ENCODE assay signal across 17 cellular contexts in the genomic region with DNA sequence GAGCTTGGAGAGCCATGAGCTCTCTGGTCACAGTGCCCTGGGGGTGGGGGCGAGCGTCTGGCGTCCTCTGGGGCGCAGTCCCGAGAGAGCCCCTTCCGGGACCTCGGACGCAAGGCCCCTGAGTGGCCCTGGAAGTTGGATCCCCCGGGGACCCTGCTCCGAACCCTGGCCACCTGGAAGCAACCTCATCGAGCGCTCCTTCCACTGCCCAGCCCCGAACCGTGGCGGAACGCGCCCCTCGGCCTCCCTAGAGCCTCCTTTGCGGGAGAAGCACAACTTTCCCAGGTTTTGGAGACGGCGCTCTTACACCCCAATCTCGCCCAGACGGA. TPM values are rescaled to one million over a fixed set of nuclear protein-coding genes. Genes with fewer than 3 reads are reported as not detected.
DNase-seq lines count a peak whose midpoint lies in the region; ATAC-seq and TF ChIP-seq lines count a peak whose summit lies in the region.
"Had no signal": no experiment of that assay in that cellular context is flagged by ENCODE, and none has a peak within 500 bp of the region (broad histone marks: within the 10 kb centered on the region; RNA-seq: fewer than 3 reads in every experiment).

No MANE protein-coding gene starts in this region.

- H2AK5ac ChIP-seq in mesenchymal stem cell (ENCODE audit: low read length, severe bottlenecking), result no peak overlapping the region

- no peak overlapping the region for H2BK12ac ChIP-seq in mesenchymal stem cell (ENCODE audit: low read length in 2 of 2)

- CTCF ChIA-PET in MCF 10A (lab: Yijun Ruan, JAX), result interaction anchor here (0.5 to 3.5 kb wide), 4 partner anchors 9 to 477 kb away, joined by 3 to 12 read pairs (median 4); no protein-coding TSS in a partner anchor

- no peak for TF ChIP-seq EP300 in tibial nerve (IDR thresholded peaks at IDR 0.05)

- H3K27ac ChIP-seq in breast epithelium, result no peak overlapping the region
- no peak overlapping the region for H3K27ac ChIP-seq in mesenchymal stem cell (ENCODE audit: low read length, poor library complexity, severe bottlenecking)
- H3K27ac ChIP-seq in tibial nerve, result peak overlapping the region in 1 of 4 donors; percentile 50
- H3K27ac ChIP-seq: PC-9 had no signal

- intact Hi-C loops in breast epithelium (cut with DNase I; ENCODE audit: low total_unique reads) (loop anchor here (5.0 to 10.0 kb wide), 2 partner anchors 235 to 1752 kb away; no protein-coding TSS in a partner anchor), MCF 10A (cut with micrococcal nuclease) (no loop called here)

- peaks cover 7% of the 10 kb centered on the region for H3K4me1 Mint-ChIP-seq in MCF 10A (ENCODE audit: insufficient read depth, unreplicated experiment)
- H3K4me1 Mint-ChIP-seq: activated naive CD8-positive, alpha-beta T cell treated with anti-CD3 and anti-CD28 coated beads, Interleukin-2, amount 10 ng/mL, durations not matched to agents 7 days and 5 days; CD14-positive monocyte had no signal

- H2BK5ac ChIP-seq in mesenchymal stem cell (ENCODE audit: low read depth, low read length, poor library complexity, severe bottlenecking), result no peak overlapping the region

- H3K36me3 Mint-ChIP-seq in MCF 10A (ENCODE audit: insufficient read depth, unreplicated experiment), result no peaks in the 10 kb centered on the region
- H3K36me3 Mint-ChIP-seq: activated naive CD8-positive, alpha-beta T cell treated with anti-CD3 and anti-CD28 coated beads, Interleukin-2, amount 10 ng/mL, durations not matched to agents 7 days and 5 days; CD14-positive monocyte had no signal

- POLR2A ChIA-PET in MCF 10A (lab: Yijun Ruan, JAX), result no interaction called here

- peak overlapping the region in 2 of 3 donors; percentile 40 to 53 for H3K4me3 ChIP-seq in breast epithelium
- peak overlapping the region; percentile 29 for H3K4me3 ChIP-seq in epithelial cell of esophagus (ENCODE audit: low read length)
- H3K4me3 ChIP-seq in mesenchymal stem cell (ENCODE audit: insufficient read depth in 1 of 2, low read depth in 1 of 2, low read length in 2 of 2), result peak overlapping the region in 1 of 2 experiments; percentile 55
- peak overlapping the region in 3 of 4 donors; percentile 24 to 46 (median 25) for H3K4me3 ChIP-seq in tibial nerve
- H3K4me3 ChIP-seq: PC-9 had no signal

- no peak for ATAC-seq in GM18909 (IDR thresholded peaks at IDR 0.05; ENCODE audit: poor library complexity, unreplicated experiment)
- no peak for ATAC-seq in stimulated activated naive CD8-positive, alpha-beta T cell treated with anti-CD3 and anti-CD28 coated beads, Interleukin-15, Interleukin-2, amounts not matched to agents 100 U/mL and 50 U/mL, for 24 hours
- ATAC-seq: activated T-cell treated with anti-CD3 and anti-CD28 coated beads, Interleukin-2, amount 50 U/mL, for 4 hours; left colon had no signal

- H4K8ac ChIP-seq in mesenchymal stem cell (ENCODE audit: low read length), result no peak overlapping the region

- no peak overlapping the region for H3K4me3 Mint-ChIP-seq in MCF 10A (ENCODE audit: unreplicated experiment)
- H3K4me3 Mint-ChIP-seq: activated naive CD8-positive, alpha-beta T cell treated with anti-CD3 and anti-CD28 coated beads, Interleukin-2, amount 10 ng/mL, durations not matched to agents 7 days and 5 days; activated T-cell treated with anti-CD3 and anti-CD28 coated beads, Interleukin-2, amount 50 U/mL, for 4 hours had no signal

- H3K4me1 ChIP-seq in breast epithelium, result no peaks in the 10 kb centered on the region
- peaks cover 21% of the 10 kb centered on the region for H3K4me1 ChIP-seq in mesenchymal stem cell (ENCODE audit: control insufficient read depth, insufficient read depth, low read depth, low read length)
- peaks cover 0 to 3% (median 0%) of the 10 kb centered on the region in 4 donors for H3K4me1 ChIP-seq in tibial nerve

- no peak overlapping the region for H3K18ac ChIP-seq in mesenchymal stem cell (ENCODE audit: low read depth in 1 of 2, low read length in 2 of 2)

- H3K79me1 ChIP-seq in mesenchymal stem cell (replicated peaks; ENCODE audit: low read length, poor library complexity, severe bottlenecking), result no peaks in the 10 kb centered on the region

- no peak overlapping the region for H2AFZ ChIP-seq in mesenchymal stem cell (ENCODE audit: low read depth, low read length)
- H2AFZ ChIP-seq: PC-9 had no signal

- peaks cover 38% of the 10 kb centered on the region for H3K27me3 Mint-ChIP-seq in MCF 10A (ENCODE audit: insufficient read depth, unreplicated experiment)

- H3K4ac ChIP-seq in mesenchymal stem cell (ENCODE audit: low read depth in 1 of 2, low read length in 2 of 2), result no peak overlapping the region

- no peaks in the 10 kb centered on the region for H3K9me3 Mint-ChIP-seq in MCF 10A (ENCODE audit: unreplicated experiment)
- H3K9me3 Mint-ChIP-seq: activated naive CD8-positive, alpha-beta T cell treated with anti-CD3 and anti-CD28 coated beads, Interleukin-2, amount 10 ng/mL, durations not matched to agents 7 days and 5 days; activated T-cell treated with anti-CD3 and anti-CD28 coated beads, Interleukin-2, amount 50 U/mL, for 4 hours had no signal

- H3K36me3 ChIP-seq in breast epithelium (no peaks in the 10 kb centered on the region), mesenchymal stem cell (ENCODE audit: control insufficient read depth in 1 of 2, insufficient read depth in 2 of 2, low read depth in 1 of 2, low read length in 2 of 2) (no peaks in the 10 kb centered on the region), tibial nerve (no peaks in the 10 kb centered on the region)

- no peaks in the 10 kb centered on the region for H3K9me3 ChIP-seq in breast epithelium
- no peaks in the 10 kb centered on the region for H3K9me3 ChIP-seq in mesenchymal stem cell (ENCODE audit: control insufficient read depth, low read length)
- no peaks in the 10 kb centered on the region for H3K9me3 ChIP-seq in tibial nerve

- H3K27me3 ChIP-seq in breast epithelium, result peaks cover 0 to 77% of the 10 kb centered on the region in 2 donors
- peaks cover 74 to 91% of the 10 kb centered on the region in 2 experiments for H3K27me3 ChIP-seq in mesenchymal stem cell (ENCODE audit: control insufficient read depth in 1 of 2, insufficient read depth in 1 of 2, low read length in 2 of 2)
- H3K27me3 ChIP-seq in tibial nerve, result peaks cover 0 to 33% of the 10 kb centered on the region in 2 donors

- no peak overlapping the region for H3K27ac Mint-ChIP-seq in MCF 10A (ENCODE audit: low read depth, unreplicated experiment)
- H3K27ac Mint-ChIP-seq: activated naive CD8-positive, alpha-beta T cell treated with anti-CD3 and anti-CD28 coated beads, Interleukin-2, amount 10 ng/mL, durations not matched to agents 7 days and 5 days had no signal

- DNase-seq in breast epithelium (ENCODE audit: low spot score in 2 of 2), result no peak
- DNase-seq in MCF 10A (ENCODE audit: unreplicated experiment), result no peak
- DNase-seq in epithelial cell of esophagus (ENCODE audit: low read depth), result no peak
- no peak for DNase-seq in mesenchymal stem cell
- no peak for DNase-seq in tibial nerve (ENCODE audit: low spot score in 2 of 2)
- no peak for DNase-seq in cerebellar nuclear complex (lab: John Stamatoyannopoulos, UW)
- DNase-seq in stimulated activated naive CD8-positive, alpha-beta T cell treated with anti-CD3 and anti-CD28 coated beads, Interleukin-15, Interleukin-2, amounts not matched to agents 100 U/mL and 50 U/mL, for 24 hours, result no peak
- DNase-seq: activated CD4-positive, alpha-beta T cell treated with anti-CD3 and anti-CD28 coated beads, Interleukin-2, amount 50 U/mL, for 4 hours; activated naive CD8-positive, alpha-beta T cell treated with anti-CD3 and anti-CD28 coated beads, Interleukin-2, amount 10 ng/mL, durations not matched to agents 7 days and 5 days; activated T-cell treated with anti-CD3 and anti-CD28 coated beads, Interleukin-2, amount 50 U/mL, for 4 hours; DND-41; left colon; NCI-H2081 treated with DMSO at 0.1 percent for 48 hours; PC-9 had no signal

- H3K4me2 ChIP-seq in mesenchymal stem cell (ENCODE audit: low read length, poor library complexity, severe bottlenecking), result peak overlapping the region; percentile 79
- H3K4me2 ChIP-seq: PC-9 had no signal

- H4K91ac ChIP-seq in mesenchymal stem cell (ENCODE audit: low read length), result no peak overlapping the region

- TF ChIP-seq CTCF in breast epithelium (IDR thresholded peaks at IDR 0.05) (no peak), MCF 10A (IDR thresholded peaks at IDR 0.05; ENCODE audit: unreplicated experiment) (no peak), epithelial cell of esophagus (IDR thresholded peaks at IDR 0.05; ENCODE audit: insufficient read depth, low read depth, low read length, missing control alignments) (no peak), tibial nerve (IDR thresholded peaks at IDR 0.05) (no peak)

- H3K14ac ChIP-seq in mesenchymal stem cell (ENCODE audit: low read length in 2 of 2), result no peak overlapping the region

- BruUV-seq in MCF 10A (replicated peaks; lab: Mats Ljungman, UMichigan), result no TSS peak

- WGBS in mesenchymal stem cell, result 3% methylated on average over 22 of the region's 23 CpGs
- WGBS in tibial nerve, 2 donors, result 0 to 2% methylated on average over 10 to 18 of the region's 23 CpGs

- H3K9ac ChIP-seq in mesenchymal stem cell (ENCODE audit: low read length), result no peak overlapping the region

- H2BK120ac ChIP-seq in mesenchymal stem cell (ENCODE audit: low read depth, low read length), result no peak overlapping the region

- H3K23ac ChIP-seq in mesenchymal stem cell (ENCODE audit: low read length in 2 of 2), result no peak overlapping the region

- H2BK15ac ChIP-seq in mesenchymal stem cell (ENCODE audit: low read depth, poor library complexity, severe bottlenecking), result no peak overlapping the region

- no peak for TF ChIP-seq POLR2A in breast epithelium (IDR thresholded peaks at IDR 0.05)
- TF ChIP-seq POLR2A in tibial nerve (IDR thresholded peaks at IDR 0.05), result no peak

RNA-seq across cellular contexts. Expression of a gene that starts 1.2 kb away (rescaled TPM):
- under 1 TPM in 2 of 3 donors, not detected in 1; under 0.01 to 0.16 TPM for total RNA-seq in breast epithelium
- total RNA-seq in MCF 10A (2022), result not detected in 2 replicates
- not detected for polyA plus RNA-seq in mesenchymal stem cell (2013, experiment 1 of 2)
- polyA plus RNA-seq in mesenchymal stem cell (2013, experiment 2 of 2), result not detected
- total RNA-seq in tibial nerve, result 10 to 100 TPM in 3 of 4 donors, 1 to 10 TPM in 1; 6.9 to 32.4 (median 28.1) TPM
- total RNA-seq: A172; activated naive CD8-positive, alpha-beta T cell treated with anti-CD3 and anti-CD28 coated beads, Interleukin-2, amount 10 ng/mL, durations not matched to agents 7 days and 5 days; PC-9 had no signal
- polyA plus RNA-seq: CD14-positive monocyte had no signal
